Comparison of ENCODE assay signal across 10 cellular contexts in genomic region chr11:11010624-11011127, GRCh38.
A peak's percentile ranks its signal among the peaks of the same experiment; 100 is the strongest.
DNase-seq lines count a peak whose midpoint lies in the region; ATAC-seq, FAIRE-seq and TF ChIP-seq lines count a peak whose summit lies in the region.
"Had no signal": no experiment of that assay in that cellular context is flagged by ENCODE, and none has a peak within 500 bp of the region (broad histone marks: within the 10 kb centered on the region; RNA-seq: fewer than 3 reads in every experiment).

No MANE protein-coding gene starts in this region.

- H2AFZ ChIP-seq in astrocyte (ENCODE audit: low read depth, low read length) = peak overlapping the region; percentile 48

- FAIRE-seq in astrocyte (lab: Jason Lieb, UNC) = no peak

- no peaks in the 10 kb centered on the region for H3K36me3 Mint-ChIP-seq in astrocyte (ENCODE audit: low read depth, unreplicated experiment)
- no peaks in the 10 kb centered on the region for H3K36me3 Mint-ChIP-seq in activated naive CD4-positive, alpha-beta T cell treated with anti-CD3 and anti-CD28 coated beads for 36 hours (ENCODE audit: low read depth)

- H3K27ac ChIP-seq in astrocyte (ENCODE audit: low read depth, low read length) (no peak overlapping the region), transverse colon (no peak overlapping the region)
- H3K27ac ChIP-seq: BLaER1 had no signal

- no peaks in the 10 kb centered on the region for H3K9me3 ChIP-seq in astrocyte (ENCODE audit: insufficient read depth, low read depth, low read length)
- H3K9me3 ChIP-seq in transverse colon = no peaks in the 10 kb centered on the region

- peak overlapping the region; percentile 76 for H3K4me2 ChIP-seq in astrocyte (ENCODE audit: low read length)
- H3K4me2 ChIP-seq: BLaER1 had no signal

- no peak overlapping the region for H3K27ac Mint-ChIP-seq in astrocyte (ENCODE audit: unreplicated experiment)
- H3K27ac Mint-ChIP-seq in activated naive CD4-positive, alpha-beta T cell treated with anti-CD3 and anti-CD28 coated beads for 36 hours = no peak overlapping the region

- DNase-seq in NCI-H748 (lab: John Stamatoyannopoulos, UW; ENCODE audit: unreplicated experiment) (peak; percentile 11), NCI-H748 treated with DMSO at 0.1 percent for 48 hours (lab: John Stamatoyannopoulos, UW) (no peak), astrocyte (ENCODE audit: low read depth) (peak; percentile 12), inferior parietal cortex (ENCODE audit: extremely low spot score) (peak; percentile 17), transverse colon (peak; percentile 52)
- DNase-seq in activated naive CD4-positive, alpha-beta T cell treated with anti-CD3 and anti-CD28 coated beads for 36 hours = no peak
- DNase-seq: activated effector memory CD4-positive, alpha-beta T cell treated with Interleukin-2 at 50 U/mL for 16 hours had no signal

- WGBS in transverse colon (ENCODE audit: low coverage in 1 of 2), 2 donors = 20 to 26% methylated on average over 3 to 7 of the region's 8 CpGs

- peaks cover 23% of the 10 kb centered on the region for H3K27me3 ChIP-seq in astrocyte (ENCODE audit: insufficient read depth, low read length)
- H3K27me3 ChIP-seq in transverse colon = peaks cover 2% of the 10 kb centered on the region
- H3K27me3 ChIP-seq: BLaER1 had no signal

- in situ Hi-C loops in transverse colon (cut with MboI; ENCODE audit: low pct_ligation_motif_present in 1 of 4, low pct_unique_long_range_greater_than_20kb in 1 of 4, low sequenced_read_pairs in 3 of 4) = no loop called here

- no peak for TF ChIP-seq CTCF in astrocyte (IDR thresholded peaks at IDR 0.05; ENCODE audit: insufficient read depth, low read depth, low read length)
- TF ChIP-seq CTCF in transverse colon (IDR thresholded peaks at IDR 0.05) = peak; percentile 17 to 47 (median 36)

- no peak for ATAC-seq in GM19351 (IDR thresholded peaks at IDR 0.05; ENCODE audit: unreplicated experiment)
- no peak for ATAC-seq in GM18498 (IDR thresholded peaks at IDR 0.05; ENCODE audit: unreplicated experiment)

- H3K9ac ChIP-seq in astrocyte (ENCODE audit: low read length) = no peak overlapping the region
- H3K9ac ChIP-seq: BLaER1 had no signal

- H3K27me3 Mint-ChIP-seq in astrocyte (ENCODE audit: low read depth, unreplicated experiment) = peaks cover 14% of the 10 kb centered on the region
- H3K27me3 Mint-ChIP-seq in activated naive CD4-positive, alpha-beta T cell treated with anti-CD3 and anti-CD28 coated beads for 36 hours (ENCODE audit: low read depth) = peaks cover 16% of the 10 kb centered on the region

- no peaks in the 10 kb centered on the region for H3K79me2 ChIP-seq in astrocyte (ENCODE audit: insufficient read depth, low read length)

- peaks cover under 1% of the 10 kb centered on the region for H3K9me3 Mint-ChIP-seq in astrocyte (ENCODE audit: unreplicated experiment)
- H3K9me3 Mint-ChIP-seq in activated naive CD4-positive, alpha-beta T cell treated with anti-CD3 and anti-CD28 coated beads for 36 hours = no peaks in the 10 kb centered on the region

- H3K4me1 ChIP-seq in astrocyte (ENCODE audit: insufficient read depth, low read length) (peaks cover 7% of the 10 kb centered on the region), transverse colon (peaks cover 0 to 7% (median 0%) of the 10 kb centered on the region in 4 donors)
- H3K4me1 ChIP-seq: BLaER1 had no signal

- H3K4me3 ChIP-seq in astrocyte (ENCODE audit: insufficient read depth, low read depth, low read length) (no peak overlapping the region), transverse colon (no peak overlapping the region)
- H3K4me3 ChIP-seq: BLaER1 had no signal

- no peaks in the 10 kb centered on the region for H4K20me1 ChIP-seq in astrocyte (ENCODE audit: insufficient read depth, low read length)
- H4K20me1 ChIP-seq: BLaER1 had no signal

- no peaks in the 10 kb centered on the region for H3K36me3 ChIP-seq in astrocyte (ENCODE audit: insufficient read depth, low read length)
- no peaks in the 10 kb centered on the region for H3K36me3 ChIP-seq in transverse colon
- H3K36me3 ChIP-seq: BLaER1 had no signal

- intact Hi-C loops in transverse colon (cut with DNase I; ENCODE audit: low total_unique reads) = no loop called here
- intact Hi-C loops in activated naive CD4-positive, alpha-beta T cell treated with anti-CD3 and anti-CD28 coated beads for 36 hours (cut with micrococcal nuclease) = no loop called here

- CTCF ChIA-PET in activated naive CD4-positive, alpha-beta T cell treated with anti-CD3 and anti-CD28 coated beads for 36 hours (lab: Charles Lee) = interaction anchor here (0.7 to 1.2 kb wide), 3 partner anchors 11 to 219 kb away, joined by 3 to 5 read pairs (median 3); no protein-coding TSS in a partner anchor

- H3K4me1 Mint-ChIP-seq in astrocyte (ENCODE audit: low read depth, unreplicated experiment) = peaks cover 3% of the 10 kb centered on the region
- no peaks in the 10 kb centered on the region for H3K4me1 Mint-ChIP-seq in activated naive CD4-positive, alpha-beta T cell treated with anti-CD3 and anti-CD28 coated beads for 36 hours (ENCODE audit: low read depth)

- no peak overlapping the region for H3K4me3 Mint-ChIP-seq in astrocyte (ENCODE audit: unreplicated experiment)
- H3K4me3 Mint-ChIP-seq in activated naive CD4-positive, alpha-beta T cell treated with anti-CD3 and anti-CD28 coated beads for 36 hours = no peak overlapping the region

- TF ChIP-seq POLR2A in transverse colon (IDR thresholded peaks at IDR 0.05) = no peak

- TF ChIP-seq EP300 in transverse colon (IDR thresholded peaks at IDR 0.05; ENCODE audit: low read depth) = no peak

Comparison
In these comparisons a context has a peak if more than half of its experiments do, and no peak if none do; other contexts are left out.
1. DNase-seq: peak in NCI-H748 (single experiment), astrocyte (single experiment), inferior parietal cortex (single experiment) and transverse colon (single experiment); none in NCI-H748 treated with DMSO at 0.1 percent for 48 hours (single experiment) and activated naive CD4-positive, alpha-beta T cell treated with anti-CD3 and anti-CD28 coated beads for 36 hours (single experiment).